Comparison of ENCODE assay signal across 16 cellular contexts in the genomic region with DNA sequence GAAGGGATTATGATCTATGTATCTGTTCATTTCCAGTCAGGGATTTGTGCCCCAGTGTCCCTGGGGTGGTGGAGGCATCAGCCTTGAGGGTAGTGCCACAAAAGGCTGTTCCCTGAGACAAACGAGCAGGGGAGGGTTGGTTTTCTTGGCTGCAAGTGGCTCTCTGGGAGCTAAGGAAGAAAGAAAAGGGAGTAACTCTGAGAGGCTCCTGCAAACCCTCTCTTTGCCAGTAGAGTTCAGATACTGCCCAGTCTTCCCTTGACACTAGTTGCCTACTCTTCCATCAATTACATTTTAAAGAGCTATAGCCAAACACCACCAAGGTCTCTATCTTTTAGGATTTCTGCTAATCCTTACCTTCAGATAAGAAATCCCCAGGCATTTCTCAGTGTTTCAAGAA. TPM values are rescaled to one million over a fixed set of nuclear protein-coding genes. Genes with fewer than 3 reads are reported as not detected.
DNase-seq lines count a peak whose midpoint lies in the region; ATAC-seq, FAIRE-seq and TF ChIP-seq lines count a peak whose summit lies in the region.
"Had no signal": no experiment of that assay in that cellular context is flagged by ENCODE, and none has a peak within 500 bp of the region (broad histone marks: within the 10 kb centered on the region; RNA-seq: fewer than 3 reads in every experiment).

No MANE protein-coding gene starts in this region.

- H3K4ac ChIP-seq in H1 (replicated peaks; ENCODE audit: insufficient read length, low read depth, low read length): no peak overlapping the region

- no peaks in the 10 kb centered on the region for H3K36me3 ChIP-seq in HEK293 (ENCODE audit: control insufficient read depth in 2 of 2, insufficient read depth in 1 of 2, low read length in 2 of 2)
- H3K36me3 ChIP-seq in H1 (ENCODE audit: control insufficient read depth in 2 of 4, insufficient read depth in 4 of 4, low read length in 3 of 4): no peaks in the 10 kb centered on the region
- no peaks in the 10 kb centered on the region for H3K36me3 ChIP-seq in neural progenitor cell
- H3K36me3 ChIP-seq in brain microvascular endothelial cell (replicated peaks): no peaks in the 10 kb centered on the region

- peak; percentile 31 to 46 for TF ChIP-seq RAD21 in H1 (IDR thresholded peaks at IDR 0.05 in 1 of 2, conservative IDR thresholded peaks at IDR 0.05 in 1 of 2; ENCODE audit: low read depth in 2 of 2, low read length in 2 of 2)

- H3K79me2 ChIP-seq in H1 (ENCODE audit: control insufficient read depth in 1 of 2, insufficient read depth in 2 of 2, low read length in 2 of 2) (no peaks in the 10 kb centered on the region), neural progenitor cell (ENCODE audit: low read depth) (no peaks in the 10 kb centered on the region)

- H3K9me3 ChIP-seq in HEK293 (ENCODE audit: control insufficient read depth, insufficient read depth, low read depth, low read length): no peaks in the 10 kb centered on the region
- no peaks in the 10 kb centered on the region for H3K9me3 ChIP-seq in H1 (ENCODE audit: insufficient read depth in 2 of 2, low read depth in 1 of 2, low read length in 1 of 2)
- no peaks in the 10 kb centered on the region for H3K9me3 ChIP-seq in neural progenitor cell (ENCODE audit: low read depth)

- H3K36me3 Mint-ChIP-seq in neural progenitor cell: peaks cover 23% of the 10 kb centered on the region
- H3K36me3 Mint-ChIP-seq in activated naive CD4-positive, alpha-beta T cell treated with anti-CD3 and anti-CD28 coated beads, Interleukin-2, amount 50 U/mL, for 72 hours: peaks cover 0 to 4% of the 10 kb centered on the region in 2 donors
- H3K36me3 Mint-ChIP-seq: CD4-positive, alpha-beta memory T cell had no signal

- H3K9ac ChIP-seq in H1 (replicated peaks in 1 of 4; ENCODE audit: extremely low read depth in 1 of 4, low read depth in 3 of 4, low read length in 3 of 4) (no peak overlapping the region), neural progenitor cell (no peak overlapping the region)
- H3K9ac ChIP-seq: KMS-11 had no signal

- no peak overlapping the region for H2BK5ac ChIP-seq in H1 (ENCODE audit: low read depth, low read length)

- no peak overlapping the region for H3K27ac Mint-ChIP-seq in neural progenitor cell
- H3K27ac Mint-ChIP-seq in activated naive CD4-positive, alpha-beta T cell treated with anti-CD3 and anti-CD28 coated beads, Interleukin-2, amount 50 U/mL, for 72 hours: no peak overlapping the region
- H3K27ac Mint-ChIP-seq: B cell; CD4-positive, alpha-beta memory T cell had no signal

- H3F3A ChIP-seq in neural progenitor cell (ENCODE audit: low read depth): peaks cover 7% of the 10 kb centered on the region

- H3K27me3 Mint-ChIP-seq in neural progenitor cell (ENCODE audit: insufficient read depth, low read depth): peaks cover 4% of the 10 kb centered on the region

- DNase-seq in GM12864 (ENCODE audit: low read depth): no peak
- DNase-seq in H1 (ENCODE audit: low read depth in 1 of 2, low spot score in 2 of 2): no peak
- peak; percentile 40 for DNase-seq in neural progenitor cell (ENCODE audit: low spot score)
- DNase-seq in activated naive CD4-positive, alpha-beta T cell treated with anti-CD3 and anti-CD28 coated beads, Interleukin-2, amount 50 U/mL, for 72 hours (ENCODE audit: low spot score in 2 of 2): no peak
- DNase-seq in HuH-7.5 (ENCODE audit: low spot score): no peak
- DNase-seq in brain microvascular endothelial cell: no peak
- DNase-seq: ACHN; CD4-positive, alpha-beta memory T cell; NCI-H1105; NCI-H187 treated with DMSO at 0.1 percent for 48 hours; NCI-H2171 treated with DMSO at 0.1 percent for 48 hours; NCI-H774 had no signal

- no peak for TF ChIP-seq POLR2A in H1 (IDR thresholded peaks at IDR 0.05; ENCODE audit: control extremely low read depth in 1 of 2, low read depth in 2 of 2, low read length in 2 of 2)

- H3K27ac ChIP-seq in HEK293 (ENCODE audit: extremely low read depth, low read depth, low read length) (no peak overlapping the region), H1 (ENCODE audit: low read depth, low read length) (no peak overlapping the region), neural progenitor cell (no peak overlapping the region), brain microvascular endothelial cell (no peak overlapping the region)
- H3K27ac ChIP-seq: HL-60, KMS-11 had no signal

- no peak overlapping the region for H4K91ac ChIP-seq in H1 (replicated peaks; ENCODE audit: insufficient read length, low read length)

- no peaks in the 10 kb centered on the region for H4K20me1 ChIP-seq in H1 (replicated peaks in 1 of 2; ENCODE audit: control insufficient read depth in 1 of 2, insufficient read depth in 2 of 2, low read length in 2 of 2)
- H4K20me1 ChIP-seq in neural progenitor cell (ENCODE audit: low read depth): no peaks in the 10 kb centered on the region

- no peaks in the 10 kb centered on the region for H3K4me1 ChIP-seq in HEK293 (ENCODE audit: control insufficient read depth, insufficient read depth, low read length)
- H3K4me1 ChIP-seq in H1 (replicated peaks in 1 of 4; ENCODE audit: control insufficient read depth in 3 of 4, insufficient read depth in 4 of 4, low read length in 3 of 4): peaks cover 0 to 6% (median 1%) of the 10 kb centered on the region in 4 experiments; a peak in 3 of 7 replicates
- peaks cover 12% of the 10 kb centered on the region for H3K4me1 ChIP-seq in neural progenitor cell

- no peak overlapping the region for H2BK120ac ChIP-seq in H1 (replicated peaks; ENCODE audit: low read depth, low read length)

- peaks cover 12% of the 10 kb centered on the region for H3K9me3 Mint-ChIP-seq in neural progenitor cell
- H3K9me3 Mint-ChIP-seq in activated naive CD4-positive, alpha-beta T cell treated with anti-CD3 and anti-CD28 coated beads, Interleukin-2, amount 50 U/mL, for 72 hours: peaks cover 4 to 7% of the 10 kb centered on the region in 2 donors

- H3K4me3 ChIP-seq in GM12864 (ENCODE audit: low read depth, low read length): no peak overlapping the region
- H3K4me3 ChIP-seq in HEK293 (ENCODE audit: low read depth, low read length): no peak overlapping the region
- H3K4me3 ChIP-seq in H1 (ENCODE audit: extremely low read depth in 1 of 4, insufficient read depth in 2 of 4, low read depth in 3 of 4, low read length in 4 of 4): no peak overlapping the region
- H3K4me3 ChIP-seq in neural progenitor cell: no peak overlapping the region
- no peak overlapping the region for H3K4me3 ChIP-seq in brain microvascular endothelial cell (ENCODE audit: low read depth, low read length)

- WGBS in H1 (ENCODE audit: extremely low coverage in 1 of 2, insufficient coverage in 1 of 2, insufficient read length in 1 of 2, insufficient replicate concordance in 2 of 2, low coverage in 1 of 2, low lambda C conversion rate in 2 of 2, missing lambda C conversion rate in 1 of 2), 2 experiments: 69% methylated on average over 1 of the region's 1 CpG; no CpG with 5 or more reads in 1 of the 2 experiments

- no peak overlapping the region for H3K23ac ChIP-seq in H1 (ENCODE audit: insufficient read length)

- no peak overlapping the region for H4K8ac ChIP-seq in H1 (ENCODE audit: extremely low read depth, insufficient read depth, low read length)

- no peak overlapping the region for H4K5ac ChIP-seq in H1 (ENCODE audit: insufficient read length, low read depth, low read length)

- H2BK20ac ChIP-seq in H1 (ENCODE audit: low read length): no peak overlapping the region

- H3K18ac ChIP-seq in H1 (ENCODE audit: extremely low read depth, low read length): no peak overlapping the region

- in situ Hi-C loops in brain microvascular endothelial cell (cut with HindIII; ENCODE audit: low pct_ligation_motif_present, low sequenced_read_pairs): no loop called here

- H2AFZ ChIP-seq in H1 (ENCODE audit: low read length) (no peak overlapping the region), neural progenitor cell (replicated peaks) (no peak overlapping the region)

- no peaks in the 10 kb centered on the region for H3K79me1 ChIP-seq in H1 (ENCODE audit: low read depth, low read length)

- POLR2A ChIA-PET in HEK293 (lab: Yijun Ruan, JAX) (interaction anchor here (0.6 kb wide), 1 partner anchor 1040 kb away, joined by 3 read pairs; no protein-coding TSS in a partner anchor), H1 (lab: Charles Lee; ENCODE audit: partially characterized antibody) (interaction anchor here (0.6 kb wide), 1 partner anchor 273 kb away, joined by 3 read pairs; no protein-coding TSS in a partner anchor)

- H3K4me3 Mint-ChIP-seq in neural progenitor cell: no peak overlapping the region
- H3K4me3 Mint-ChIP-seq: B cell; CD4-positive, alpha-beta memory T cell had no signal

- H3K4me2 ChIP-seq in H1 (ENCODE audit: insufficient read depth in 1 of 2, low read depth in 2 of 2, low read length in 2 of 2): no peak overlapping the region
- no peak overlapping the region for H3K4me2 ChIP-seq in neural progenitor cell
- H3K4me2 ChIP-seq: KMS-11 had no signal

- TF ChIP-seq EP300 in H1 (IDR thresholded peaks at IDR 0.05; ENCODE audit: borderline replicate concordance in 1 of 2, low read depth in 2 of 2, low read length in 2 of 2): no peak

- H3K14ac ChIP-seq in H1 (ENCODE audit: insufficient read length): no peak overlapping the region

- peaks cover 29% of the 10 kb centered on the region for H3K4me1 Mint-ChIP-seq in neural progenitor cell
- H3K4me1 Mint-ChIP-seq: B cell; CD4-positive, alpha-beta memory T cell had no signal

- no peak overlapping the region for H2BK12ac ChIP-seq in H1 (ENCODE audit: low read depth, low read length)

- CTCF ChIA-PET in HEK293 (lab: Yijun Ruan, JAX) (interaction anchor here (0.5 to 1.2 kb wide), 3 partner anchors 13 to 181 kb away, joined by 3 to 4 read pairs (median 3); no protein-coding TSS in a partner anchor), H1 (lab: Charles Lee; ENCODE audit: partially characterized antibody) (interaction anchor here (0.7 to 2.0 kb wide), 8 partner anchors 10 to 101 kb away, joined by 3 to 7 read pairs (median 3); no protein-coding TSS in a partner anchor)

- no peak for ATAC-seq in activated naive CD4-positive, alpha-beta T cell treated with anti-CD3 and anti-CD28 coated beads, Interleukin-2, amount 50 U/mL, for 72 hours

- no peak overlapping the region for H2AK5ac ChIP-seq in H1 (ENCODE audit: low read depth, low read length)

- no peaks in the 10 kb centered on the region for H3K23me2 ChIP-seq in H1 (ENCODE audit: low read depth, low read length)

- H3K27me3 ChIP-seq in H1 (replicated peaks in 1 of 4; ENCODE audit: control insufficient read depth in 3 of 4, extremely low read depth in 1 of 4, insufficient read depth in 3 of 4, low read length in 3 of 4): no peaks in the 10 kb centered on the region
- peaks cover 17% of the 10 kb centered on the region for H3K27me3 ChIP-seq in neural progenitor cell
- no peaks in the 10 kb centered on the region for H3K27me3 ChIP-seq in brain microvascular endothelial cell (replicated peaks)

- TF ChIP-seq CTCF in GM12864 (IDR thresholded peaks at IDR 0.05; ENCODE audit: low read depth, low read length, missing control alignments): peak; percentile 2
- TF ChIP-seq CTCF in HEK293 (tag by site-specific recombination; IDR thresholded peaks at IDR 0.05): no peak
- TF ChIP-seq CTCF in H1 (IDR thresholded peaks at IDR 0.05; ENCODE audit: control extremely low read depth in 1 of 3, insufficient read depth in 1 of 3, low read depth in 1 of 3, low read length in 3 of 3): peak in 2 of 3 experiments; percentile 14 to 27; a peak in 3 of 4 replicates
- TF ChIP-seq CTCF in neural progenitor cell (IDR thresholded peaks at IDR 0.05): no peak
- no peak for TF ChIP-seq CTCF in brain microvascular endothelial cell (IDR thresholded peaks at IDR 0.05; ENCODE audit: low read depth, low read length, missing control alignments)

- no peak overlapping the region for H3K56ac ChIP-seq in H1 (replicated peaks; ENCODE audit: insufficient read length, low read depth, low read length)

- FAIRE-seq in H1 (lab: Jason Lieb, UNC): peak; percentile 42

- H2BK15ac ChIP-seq in H1 (ENCODE audit: low read length): no peak overlapping the region

RNA-seq across cellular contexts. Expression of a gene that starts 18.5 kb away (rescaled TPM):
- total RNA-seq in H1 (2021; fragmentation: NEBNext Ultra II Directional; extraction: Animal tissue kit (Norgen Biotek cat#: 25700)): 14.0 and 17.6 TPM in 2 replicates
- polyA plus RNA-seq in H1 (2011; rRNA removed): 7.7 and 9.8 TPM in 2 replicates
- 8.6 TPM for polyA plus RNA-seq in H1 (2011; cell fraction: cytosol; rRNA removed)
- 15.1 TPM for polyA plus RNA-seq in H1 (2011; cell fraction: nucleus; rRNA removed)
- 16.4 to 18.4 TPM (median 16.8 TPM) in 4 replicates for polyA plus RNA-seq in H1 (2012, experiment 1 of 2)
- polyA plus RNA-seq in H1 (2012, experiment 2 of 2): 10.2 TPM
- 12.9 TPM for polyA plus RNA-seq in H1 (2013, experiment 1 of 2)
- 11.6 TPM for polyA plus RNA-seq in H1 (2013, experiment 2 of 2)
- polyA minus RNA-seq in H1 (2011; rRNA and poly(A)+ RNA removed): 14.5 and 19.8 TPM in 2 replicates
- 14.8 TPM for polyA minus RNA-seq in H1 (2011; cell fraction: cytosol; rRNA and poly(A)+ RNA removed)
- polyA minus RNA-seq in H1 (2011; cell fraction: nucleus; rRNA and poly(A)+ RNA removed): 27.8 TPM
- total RNA-seq in neural progenitor cell (ENCODE audit: low replicate concordance): 14.7 and 17.1 TPM in 2 replicates
- total RNA-seq in activated naive CD4-positive, alpha-beta T cell treated with anti-CD3 and anti-CD28 coated beads, Interleukin-2, amount 50 U/mL, for 72 hours: 1 to 10 TPM; 1.4 to 4.5 TPM

Comparison
In these comparisons a context has a peak if more than half of its experiments do, and no peak if none do; other contexts are left out.
1. CTCF ChIP-seq: peak in GM12864 (single experiment) and H1 (2 of 3); none in HEK293 (single experiment), neural progenitor cell (single experiment) and brain microvascular endothelial cell (single experiment).